ENCODE assay signal across 1 cellular context in genomic region chr10:114697061-114697598, GRCh38.
TF ChIP-seq lines count a peak whose summit lies in the region.

No MANE protein-coding gene starts in this region.

TF ChIP-seq in HEK293, 187 proteins besides CTCF, POLR2A, EP300 and RAD21 (continued from another document):
- no peak for TF ChIP-seq TCF7L2 (IDR thresholded peaks at IDR 0.05; ENCODE audit: borderline replicate concordance, low read depth, low read length)
- TF ChIP-seq ATF2 (tag by site-specific recombination; IDR thresholded peaks at IDR 0.05; ENCODE audit: low read depth), result no peak
- peak; percentile 25; the same call in 1 of the 2 replicates for TF ChIP-seq BCL11A (tag by site-specific recombination; IDR thresholded peaks at IDR 0.05; ENCODE audit: low read depth)
- peak; percentile 80 for TF ChIP-seq EGR2 (tag by site-specific recombination; IDR thresholded peaks at IDR 0.05; ENCODE audit: low read depth)
- no peak for TF ChIP-seq ZNF654 (tag by site-specific recombination; IDR thresholded peaks at IDR 0.05; ENCODE audit: low read depth)
- no peak for TF ChIP-seq ZNF514 (tag by site-specific recombination; IDR thresholded peaks at IDR 0.05)
- TF ChIP-seq OSR2 (tag by site-specific recombination; IDR thresholded peaks at IDR 0.05), result peak; percentile 23; the same call in 1 of the 2 replicates
- TF ChIP-seq ZNF692 (tag by site-specific recombination; IDR thresholded peaks at IDR 0.05), result 0 out of 2 replicates have a peak, but pooled peaks have one; percentile 41
- no peak for TF ChIP-seq SCRT1 (tag by site-specific recombination; IDR thresholded peaks at IDR 0.05; ENCODE audit: borderline replicate concordance)
- no peak for TF ChIP-seq ZNF248 (tag by site-specific recombination; IDR thresholded peaks at IDR 0.05)
- TF ChIP-seq ZBTB6 (tag by site-specific recombination; IDR thresholded peaks at IDR 0.05), result no peak
- no peak for TF ChIP-seq ZNF449 (tag by site-specific recombination; IDR thresholded peaks at IDR 0.05)
- TF ChIP-seq ZNF174 (tag by site-specific recombination; IDR thresholded peaks at IDR 0.05), result no peak
- TF ChIP-seq ZNF18 (tag by site-specific recombination; IDR thresholded peaks at IDR 0.05), result peak; percentile 65; the same call in 1 of the 2 replicates
- TF ChIP-seq INSM2 (tag by site-specific recombination; IDR thresholded peaks at IDR 0.05), result no peak
- TF ChIP-seq ZBTB7A (tag by site-specific recombination; IDR thresholded peaks at IDR 0.05; ENCODE audit: low read depth), result no peak
- TF ChIP-seq ZNF341 (tag by site-specific recombination; IDR thresholded peaks at IDR 0.05; ENCODE audit: low read depth), result no peak
- no peak for TF ChIP-seq ZNF274 (IDR thresholded peaks at IDR 0.05; ENCODE audit: low read length)
- no peak for TF ChIP-seq ZNF274 (tag by site-specific recombination; IDR thresholded peaks at IDR 0.05; ENCODE audit: borderline replicate concordance)
- TF ChIP-seq WT1 (tag by site-specific recombination; IDR thresholded peaks at IDR 0.05), result no peak
- TF ChIP-seq PRDM6 (tag by site-specific recombination; IDR thresholded peaks at IDR 0.05), result peak; percentile 73
- 0 out of 2 replicates have a peak, but pooled peaks have one; percentile 38 for TF ChIP-seq ZNF394 (tag by site-specific recombination; IDR thresholded peaks at IDR 0.05; ENCODE audit: borderline replicate concordance)
- TF ChIP-seq ZNF366 (tag by site-specific recombination; conservative IDR thresholded peaks at IDR 0.05), result 0 out of 2 replicates have a peak, but pooled peaks have one; percentile 21
- TF ChIP-seq KLF16 (tag by site-specific recombination; IDR thresholded peaks at IDR 0.05), result 0 out of 2 replicates have a peak, but pooled peaks have one; percentile 38
- no peak for TF ChIP-seq BCL11B (tag by site-specific recombination; IDR thresholded peaks at IDR 0.05; ENCODE audit: low read depth)
- TF ChIP-seq ZFHX2 (tag by site-specific recombination; conservative IDR thresholded peaks at IDR 0.05), result peak; percentile 86
- peak; percentile 37; the same call in 1 of the 2 replicates for TF ChIP-seq ZBTB17 (tag by site-specific recombination; IDR thresholded peaks at IDR 0.05)
- peak; percentile 90 for TF ChIP-seq ZSCAN16 (tag by site-specific recombination; IDR thresholded peaks at IDR 0.05)
- no peak for TF ChIP-seq ZNF324 (tag by site-specific recombination; IDR thresholded peaks at IDR 0.05)
- TF ChIP-seq PRDM10 (tag by site-specific recombination; IDR thresholded peaks at IDR 0.05), result peak; percentile 64
- no peak for TF ChIP-seq PATZ1 (tag by site-specific recombination; IDR thresholded peaks at IDR 0.05)
- TF ChIP-seq ZNF423 (tag by site-specific recombination; IDR thresholded peaks at IDR 0.05), result no peak
- peak; percentile 29; the same call in 1 of the 2 replicates for TF ChIP-seq MZF1 (tag by site-specific recombination; IDR thresholded peaks at IDR 0.05; ENCODE audit: borderline replicate concordance)
- TF ChIP-seq ZNF623 (tag by site-specific recombination; IDR thresholded peaks at IDR 0.05), result no peak
- TF ChIP-seq ZNF670 (tag by site-specific recombination; IDR thresholded peaks at IDR 0.05; ENCODE audit: low read depth), result no peak
- no peak for TF ChIP-seq ZBTB26 (tag by site-specific recombination; optimal IDR thresholded peaks at IDR 0.05)
- 0 out of 2 replicates have a peak, but pooled peaks have one; percentile 32 for TF ChIP-seq ZSCAN4 (tag by site-specific recombination; IDR thresholded peaks at IDR 0.05)
